In genomic region chr18:57802869-57803118, GRCh38 we compare ENCODE assay signal across 9 cellular contexts. TPM values are rescaled to one million over a fixed set of nuclear protein-coding genes. Genes with fewer than 3 reads are reported as not detected.
DNase-seq lines count a peak whose midpoint lies in the region; ATAC-seq, FAIRE-seq and TF ChIP-seq lines count a peak whose summit lies in the region.
"Had no signal": no experiment of that assay in that cellular context is flagged by ENCODE, and none has a peak within 500 bp of the region (broad histone marks: within the 10 kb centered on the region; RNA-seq: fewer than 3 reads in every experiment).

No MANE protein-coding gene starts in this region.

- no peak for FAIRE-seq in endothelial cell of umbilical vein (lab: Jason Lieb, UNC)

- no peak overlapping the region for H3K27ac Mint-ChIP-seq in activated naive CD4-positive, alpha-beta T cell treated with anti-CD3 and anti-CD28 coated beads for 36 hours

- TF ChIP-seq CTCF in C4-2B (conservative IDR thresholded peaks at IDR 0.05) = no peak
- TF ChIP-seq CTCF in endothelial cell of umbilical vein (IDR thresholded peaks at IDR 0.05; ENCODE audit: extremely low read depth in 1 of 2, insufficient read depth in 1 of 2, low read depth in 1 of 2, low read length in 2 of 2) = no peak
- no peak for TF ChIP-seq CTCF in ovary (IDR thresholded peaks at IDR 0.05)

- no peaks in the 10 kb centered on the region for H3K36me3 Mint-ChIP-seq in activated naive CD4-positive, alpha-beta T cell treated with anti-CD3 and anti-CD28 coated beads for 36 hours (ENCODE audit: low read depth)

- H3K4me3 ChIP-seq in endothelial cell of umbilical vein (replicated peaks in 1 of 3; ENCODE audit: insufficient read depth in 1 of 3, low read depth in 1 of 3, low read length in 3 of 3) (peak overlapping the region; percentile 89 to 98 (median 94)), ovary (peak overlapping the region; percentile 65)

- no peak for TF ChIP-seq EP300 in ovary (IDR thresholded peaks at IDR 0.05)

- dilution Hi-C loops in endothelial cell of umbilical vein (cut with MboI; ENCODE audit: extremely low pct_ligation_motif_present, low sequenced_read_pairs) = no loop called here

- CTCF ChIA-PET in endothelial cell of umbilical vein (lab: Charles Lee) = interaction anchor here (1.1 to 1.8 kb wide), 6 partner anchors 15 to 79 kb away, joined by 3 to 7 read pairs (median 5); no protein-coding TSS in a partner anchor
- CTCF ChIA-PET in activated naive CD4-positive, alpha-beta T cell treated with anti-CD3 and anti-CD28 coated beads for 36 hours (lab: Charles Lee) = no interaction called here

- peaks cover 50% of the 10 kb centered on the region for H3K27me3 Mint-ChIP-seq in activated naive CD4-positive, alpha-beta T cell treated with anti-CD3 and anti-CD28 coated beads for 36 hours (ENCODE audit: low read depth)

- peaks cover 13% of the 10 kb centered on the region for H3K4me1 Mint-ChIP-seq in activated naive CD4-positive, alpha-beta T cell treated with anti-CD3 and anti-CD28 coated beads for 36 hours (ENCODE audit: low read depth)

- peak overlapping the region; percentile 95 for H3K27ac ChIP-seq in C4-2B
- peak overlapping the region; percentile 63 for H3K27ac ChIP-seq in endothelial cell of umbilical vein (ENCODE audit: insufficient read depth, low read depth, low read length)
- no peak overlapping the region for H3K27ac ChIP-seq in ovary
- H3K27ac ChIP-seq: KMS-11 had no signal

- 0 to 1% methylated on average over 18 to 31 of the region's 31 CpGs; no CpG with 5 or more reads in 1 of the 3 donors for WGBS in ovary, 3 donors

- H3K36me3 ChIP-seq in endothelial cell of umbilical vein (ENCODE audit: control insufficient read depth in 2 of 2, extremely low read depth in 1 of 2, insufficient read depth in 2 of 2, low read length in 2 of 2) = peaks cover 0 to 2% of the 10 kb centered on the region in 2 experiments
- no peaks in the 10 kb centered on the region for H3K36me3 ChIP-seq in ovary

- POLR2A ChIA-PET in endothelial cell of umbilical vein (lab: Charles Lee) = interaction anchor here (0.6 to 1.1 kb wide), 4 partner anchors 17 to 25 kb away, joined by 3 read pairs; no protein-coding TSS in a partner anchor

- H3K4me2 ChIP-seq in endothelial cell of umbilical vein (ENCODE audit: insufficient read depth, low read length) = peak overlapping the region; percentile 89
- H3K4me2 ChIP-seq: KMS-11 had no signal

- TF ChIP-seq POLR2A in endothelial cell of umbilical vein (IDR thresholded peaks at IDR 0.05; ENCODE audit: low read depth, low read length) (no peak), ovary (IDR thresholded peaks at IDR 0.05) (no peak)

- ATAC-seq in HG03280 (IDR thresholded peaks at IDR 0.05; ENCODE audit: unreplicated experiment) = peak; percentile 48
- ATAC-seq in GM19467 (IDR thresholded peaks at IDR 0.05; ENCODE audit: unreplicated experiment) = no peak

- H3K27me3 ChIP-seq in endothelial cell of umbilical vein (ENCODE audit: control insufficient read depth in 2 of 2, insufficient read depth in 2 of 2, low read length in 2 of 2) (no peaks in the 10 kb centered on the region), ovary (no peaks in the 10 kb centered on the region)

- peaks cover 45% of the 10 kb centered on the region for H3K79me2 ChIP-seq in endothelial cell of umbilical vein (ENCODE audit: control insufficient read depth, insufficient read depth, low read length)

- no peaks in the 10 kb centered on the region for H3K9me3 Mint-ChIP-seq in activated naive CD4-positive, alpha-beta T cell treated with anti-CD3 and anti-CD28 coated beads for 36 hours

- intact Hi-C loops in endothelial cell of umbilical vein (cut with micrococcal nuclease) (loop anchor here (1.0 to 5.0 kb wide), 5 partner anchors 18 to 125 kb away; no protein-coding TSS in a partner anchor), ovary (cut with DNase I) (no loop called here)
- intact Hi-C loops in activated naive CD4-positive, alpha-beta T cell treated with anti-CD3 and anti-CD28 coated beads for 36 hours (cut with micrococcal nuclease) = loop anchor here (2.0 kb wide), 1 partner anchor 172 kb away; no protein-coding TSS in a partner anchor

- no peak overlapping the region for H3K4me3 Mint-ChIP-seq in activated naive CD4-positive, alpha-beta T cell treated with anti-CD3 and anti-CD28 coated beads for 36 hours

- no peaks in the 10 kb centered on the region for H3K9me1 ChIP-seq in endothelial cell of umbilical vein (replicated peaks; ENCODE audit: control insufficient read depth, extremely low read depth, insufficient read depth, low read length)

- H3K9ac ChIP-seq in endothelial cell of umbilical vein (replicated peaks; ENCODE audit: extremely low read depth, insufficient read depth, low read length) = peak overlapping the region; percentile 95
- H3K9ac ChIP-seq: KMS-11 had no signal

- BruUV-seq in endothelial cell of umbilical vein (replicated peaks; lab: Mats Ljungman, UMichigan) = no TSS peak

- no peaks in the 10 kb centered on the region for H3K9me3 ChIP-seq in endothelial cell of umbilical vein (replicated peaks; ENCODE audit: control insufficient read depth, insufficient read depth, low read length)
- no peaks in the 10 kb centered on the region for H3K9me3 ChIP-seq in ovary

- H3K4me1 ChIP-seq in endothelial cell of umbilical vein (ENCODE audit: control insufficient read depth, extremely low read depth, insufficient read depth, low read length) = peaks cover 38% of the 10 kb centered on the region
- H3K4me1 ChIP-seq in ovary (ENCODE audit: insufficient read depth) = peaks cover 8% of the 10 kb centered on the region

- DNase-seq in endothelial cell of umbilical vein (ENCODE audit: low read depth, low spot score) (no peak), ovary (no peak), iPS-NIHi11 (ENCODE audit: low spot score) (no peak), NCI-H1694 (lab: John Stamatoyannopoulos, UW) (no peak)
- DNase-seq in activated naive CD4-positive, alpha-beta T cell treated with anti-CD3 and anti-CD28 coated beads for 36 hours = no peak

- H4K20me1 ChIP-seq in endothelial cell of umbilical vein (replicated peaks; ENCODE audit: control insufficient read depth, extremely low read depth, insufficient read depth, low read length) = no peaks in the 10 kb centered on the region

- no peak overlapping the region for H2AFZ ChIP-seq in endothelial cell of umbilical vein (ENCODE audit: low read depth, low read length)

TF ChIP-seq in endothelial cell of umbilical vein, 7 proteins besides CTCF, POLR2A, EP300 and RAD21:
- TF ChIP-seq MAX (IDR thresholded peaks at IDR 0.05; ENCODE audit: insufficient read depth, insufficient read length) (no peak), JUN (IDR thresholded peaks at IDR 0.05; ENCODE audit: borderline replicate concordance, insufficient read depth, insufficient read length, low read depth) (no peak), POLR2AphosphoS5 (IDR thresholded peaks at IDR 0.05; ENCODE audit: insufficient read depth, low read depth, low read length) (no peak)
TF ChIP-seq in endothelial cell of umbilical vein: peak in this region for 0.

RNA-seq across cellular contexts. Expression of gene ATP8B1, which starts 0.3 kb away (rescaled TPM):
- total RNA-seq in endothelial cell of umbilical vein (86.5 and 100 TPM in 2 replicates), ovary (10 to 100 TPM in 1 of 7 donors, 1 to 10 TPM in 6; 1.4 to 13.2 (median 5.2) TPM)
- polyA plus RNA-seq in endothelial cell of umbilical vein (42.7 and 49.3 TPM in 2 replicates), ovary (10 to 100 TPM in 1 of 2 donors, 1 to 10 TPM in 1; 2.4 to 10.2 TPM)
- 32.7 and 33.4 TPM in 2 replicates for polyA plus RNA-seq in endothelial cell of umbilical vein (2011; cell fraction: cytosol; rRNA removed)
- 82.2 and 90.1 TPM in 2 replicates for polyA plus RNA-seq in endothelial cell of umbilical vein (2011; cell fraction: nucleus; rRNA removed)
- polyA plus RNA-seq in endothelial cell of umbilical vein (2012) = 17.7 and 27.5 TPM in 2 replicates
- 164 and 167 TPM in 2 replicates for polyA minus RNA-seq in endothelial cell of umbilical vein
- 0.72 TPM for polyA minus RNA-seq in endothelial cell of umbilical vein (2011; cell fraction: cytosol; rRNA and poly(A)+ RNA removed)
- polyA minus RNA-seq in endothelial cell of umbilical vein (2011; cell fraction: nucleus; rRNA and poly(A)+ RNA removed) = 135 and 183 TPM in 2 replicates
- total RNA-seq in activated naive CD4-positive, alpha-beta T cell treated with anti-CD3 and anti-CD28 coated beads for 36 hours = not detected

Comparison
In these comparisons a context has a peak if more than half of its experiments do, and no peak if none do; other contexts are left out.
1. H3K27ac ChIP-seq: peak in C4-2B (single experiment) and endothelial cell of umbilical vein (single experiment); none in ovary (0 of 2).
2. intact Hi-C loops: an anchor here in endothelial cell of umbilical vein (1.0 to 5.0 kb wide) and activated naive CD4-positive, alpha-beta T cell treated with anti-CD3 and anti-CD28 coated beads for 36 hours (2.0 kb wide); none called in ovary.